ENCODE assay signal across 1 cellular context in genomic region chr11:79536155-79536917, GRCh38.
TF ChIP-seq lines count a peak whose summit lies in the region.

No MANE protein-coding gene starts in this region.

TF ChIP-seq in HepG2, 621 proteins besides CTCF, POLR2A, EP300 and RAD21 (continued from another document):
- TF ChIP-seq, protein P1, sequence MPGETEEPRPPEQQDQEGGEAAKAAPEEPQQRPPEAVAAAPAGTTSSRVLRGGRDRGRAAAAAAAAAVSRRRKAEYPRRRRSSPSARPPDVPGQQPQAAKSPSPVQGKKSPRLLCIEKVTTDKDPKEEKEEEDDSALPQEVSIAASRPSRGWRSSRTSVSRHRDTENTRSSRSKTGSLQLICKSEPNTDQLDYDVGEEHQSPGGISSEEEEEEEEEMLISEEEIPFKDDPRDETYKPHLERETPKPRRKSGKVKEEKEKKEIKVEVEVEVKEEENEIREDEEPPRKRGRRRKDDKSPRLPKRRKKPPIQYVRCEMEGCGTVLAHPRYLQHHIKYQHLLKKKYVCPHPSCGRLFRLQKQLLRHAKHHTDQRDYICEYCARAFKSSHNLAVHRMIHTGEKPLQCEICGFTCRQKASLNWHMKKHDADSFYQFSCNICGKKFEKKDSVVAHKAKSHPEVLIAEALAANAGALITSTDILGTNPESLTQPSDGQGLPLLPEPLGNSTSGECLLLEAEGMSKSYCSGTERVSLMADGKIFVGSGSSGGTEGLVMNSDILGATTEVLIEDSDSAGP (CRISPR knock-in tag; IDR thresholded peaks at IDR 0.05; ENCODE audit: borderline replicate concordance): no peak
- no peak for TF ChIP-seq CBX5 (CRISPR knock-in tag; IDR thresholded peaks at IDR 0.05; ENCODE audit: borderline replicate concordance)
- no peak for TF ChIP-seq ZHX2 (IDR thresholded peaks at IDR 0.05; ENCODE audit: low read depth)
- no peak for TF ChIP-seq ZHX2 (CRISPR knock-in tag; IDR thresholded peaks at IDR 0.05; ENCODE audit: borderline replicate concordance)
- TF ChIP-seq ZNF772 (CRISPR knock-in tag; IDR thresholded peaks at IDR 0.05): no peak
- TF ChIP-seq CEBPG (CRISPR knock-in tag; IDR thresholded peaks at IDR 0.05): no peak
- no peak for TF ChIP-seq ZMYM4 (CRISPR knock-in tag; IDR thresholded peaks at IDR 0.05)
- no peak for TF ChIP-seq DMAP1 (CRISPR knock-in tag; IDR thresholded peaks at IDR 0.05)
- TF ChIP-seq ZMAT3 (CRISPR knock-in tag; conservative IDR thresholded peaks at IDR 0.05): no peak
